17 cellular contexts compared by ENCODE assay signal in the genomic region with DNA sequence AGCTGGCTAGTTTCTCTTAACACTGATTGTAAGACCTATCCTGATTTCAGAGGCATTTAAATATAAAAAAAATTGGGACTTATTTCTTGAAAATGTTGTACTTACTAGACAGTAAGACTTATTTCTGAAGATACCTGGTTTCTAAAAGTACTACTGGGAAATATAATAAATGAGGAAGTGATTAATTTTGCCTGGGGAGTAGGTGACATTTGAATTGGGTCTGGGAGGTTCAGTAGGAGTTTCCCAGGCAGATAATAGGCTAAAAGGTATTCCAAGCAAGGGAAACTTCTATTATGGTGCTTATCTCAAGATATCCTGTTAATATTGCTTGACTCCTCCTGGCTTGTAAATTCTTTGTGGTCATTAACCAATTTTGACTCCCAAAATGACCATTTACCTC. TPM values are rescaled to one million over a fixed set of nuclear protein-coding genes. Genes with fewer than 3 reads are reported as not detected.
DNase-seq lines count a peak whose midpoint lies in the region; ATAC-seq, FAIRE-seq and TF ChIP-seq lines count a peak whose summit lies in the region.
"Had no signal": no experiment of that assay in that cellular context is flagged by ENCODE, and none has a peak within 500 bp of the region (broad histone marks: within the 10 kb centered on the region; RNA-seq: fewer than 3 reads in every experiment).

No MANE protein-coding gene starts in this region.

- no TSS peak for BruUV-seq in K562 (replicated peaks; lab: Mats Ljungman, UMichigan)

- no peak for TF ChIP-seq RAD21 in K562 (CRISPR knock-in tag; conservative IDR thresholded peaks at IDR 0.05 in 1 of 2, IDR thresholded peaks at IDR 0.05 in 1 of 2)

- no peak overlapping the region for H3K4me3 ChIP-seq in BLaER1 treated with 17β-estradiol and CSF1 and Interleukin-3, amounts not matched to agents 10 nM and 100 nM
- H3K4me3 ChIP-seq in Karpas-422 (ENCODE audit: low read length) (no peak overlapping the region), K562 (no peak overlapping the region)
- H3K4me3 ChIP-seq in effector memory CD4-positive, alpha-beta T cell (ENCODE audit: insufficient read depth, low read depth, low read length, poor library complexity, severe bottlenecking) = no peak overlapping the region
- H3K4me3 ChIP-seq: GM23338 had no signal

- no peaks in the 10 kb centered on the region for H4K20me1 ChIP-seq in BLaER1 treated with 17β-estradiol and CSF1 and Interleukin-3, amounts not matched to agents 10 nM and 100 nM
- H4K20me1 ChIP-seq in Karpas-422 (ENCODE audit: insufficient read depth, low read depth, low read length) = no peaks in the 10 kb centered on the region
- H4K20me1 ChIP-seq in K562 (replicated peaks; ENCODE audit: control insufficient read depth, insufficient read depth, low read length) = no peaks in the 10 kb centered on the region

- peak overlapping the region in 6 of 11 experiments; percentile 50 to 69 (median 66); a peak in 6 of 22 replicates for H3K4me2 ChIP-seq in BLaER1 treated with 17β-estradiol and CSF1 and Interleukin-3, amounts not matched to agents 10 nM and 100 nM
- H3K4me2 ChIP-seq in Karpas-422 (ENCODE audit: low read depth, low read length, poor library complexity, severe bottlenecking) (no peak overlapping the region), K562 (ENCODE audit: insufficient read depth, low read length) (no peak overlapping the region)
- H3K4me2 ChIP-seq: GM23338 had no signal

- TF ChIP-seq POLR2A in K562 (conservative IDR thresholded peaks at IDR 0.05) = no peak

- H3K79me2 ChIP-seq in Karpas-422 (ENCODE audit: low read length) (no peaks in the 10 kb centered on the region), K562 (ENCODE audit: control insufficient read depth, insufficient read depth, low read length) (no peaks in the 10 kb centered on the region)

- peaks cover 28 to 42% (median 37%) of the 10 kb centered on the region in 11 experiments for H3K9me3 ChIP-seq in BLaER1 treated with 17β-estradiol and CSF1 and Interleukin-3, amounts not matched to agents 10 nM and 100 nM (replicated peaks in 1 of 11)
- H3K9me3 ChIP-seq in Karpas-422 (ENCODE audit: low read length) (peaks cover 9% of the 10 kb centered on the region), K562 (replicated peaks; ENCODE audit: control insufficient read depth, insufficient read depth, low read depth, low read length) (peaks cover 7% of the 10 kb centered on the region; the same call in 1 of the 2 replicates)
- H3K9me3 ChIP-seq in effector memory CD4-positive, alpha-beta T cell (ENCODE audit: control insufficient read depth, low read length) = peaks cover 5% of the 10 kb centered on the region

- POLR2A ChIA-PET in K562 (lab: Yijun Ruan, JAX) = interaction anchor here (2.7 kb wide), 1 partner anchor 14 kb away, joined by 9 read pairs; no protein-coding TSS in a partner anchor

- TF ChIP-seq EP300 in K562 (IDR thresholded peaks at IDR 0.05; ENCODE audit: low read length) = no peak

- H2AFZ ChIP-seq in Karpas-422 (ENCODE audit: low read length) (no peak overlapping the region), K562 (ENCODE audit: low read depth, low read length) (no peak overlapping the region)
- H2AFZ ChIP-seq: GM23338 had no signal

- H3K4me1 ChIP-seq in BLaER1 treated with 17β-estradiol and CSF1 and Interleukin-3, amounts not matched to agents 10 nM and 100 nM = peaks cover 42 to 47% (median 44%) of the 10 kb centered on the region in 10 experiments
- H3K4me1 ChIP-seq in Karpas-422 (ENCODE audit: low read length) = no peaks in the 10 kb centered on the region
- no peaks in the 10 kb centered on the region for H3K4me1 ChIP-seq in K562 (replicated peaks in 1 of 2; ENCODE audit: control insufficient read depth in 2 of 2, insufficient read depth in 2 of 2, low read length in 2 of 2)
- H3K4me1 ChIP-seq in effector memory CD4-positive, alpha-beta T cell (ENCODE audit: control insufficient read depth, insufficient read depth, low read length, poor library complexity, severe bottlenecking) = peaks cover 21% of the 10 kb centered on the region

- in situ Hi-C loops in K562 (cut with MboI) = no loop called here

- H3K9me2 ChIP-seq in Karpas-422 (replicated peaks; ENCODE audit: insufficient read depth, low read length) = no peaks in the 10 kb centered on the region

- TF ChIP-seq CTCF in K562 (IDR thresholded peaks at IDR 0.05 in 2 of 3, conservative IDR thresholded peaks at IDR 0.05 in 1 of 3; ENCODE audit: insufficient read depth in 2 of 3, low read depth in 1 of 3, low read length in 3 of 3) = no peak

- CTCF ChIA-PET in K562 (lab: Yijun Ruan, JAX; ENCODE audit: low intra/inter-chr PET ratio) = no interaction called here

- H3K27me3 ChIP-seq in BLaER1 treated with 17β-estradiol and CSF1 and Interleukin-3, amounts not matched to agents 10 nM and 100 nM = no peaks in the 10 kb centered on the region
- no peaks in the 10 kb centered on the region for H3K27me3 ChIP-seq in Karpas-422 (ENCODE audit: low read length)
- H3K27me3 ChIP-seq in K562 (ENCODE audit: control insufficient read depth in 2 of 2, insufficient read depth in 2 of 2, low read length in 2 of 2) = no peaks in the 10 kb centered on the region
- H3K27me3 ChIP-seq in effector memory CD4-positive, alpha-beta T cell (replicated peaks; ENCODE audit: control insufficient read depth, insufficient read depth, low read length, poor library complexity, severe bottlenecking) = no peaks in the 10 kb centered on the region

- intact Hi-C loops in K562 (cut with micrococcal nuclease) = no loop called here

- no peaks in the 10 kb centered on the region for H3K9me1 ChIP-seq in K562 (ENCODE audit: control insufficient read depth, insufficient read depth, low read length)

- ATAC-seq in K562 (no peak), GM19395 (IDR thresholded peaks at IDR 0.05; ENCODE audit: unreplicated experiment) (no peak)
- ATAC-seq: GM23338, HCT116 had no signal

- peak overlapping the region in 2 of 11 experiments; percentile 60 to 63; a peak in 3 of 22 replicates for H3K27ac ChIP-seq in BLaER1 treated with 17β-estradiol and CSF1 and Interleukin-3, amounts not matched to agents 10 nM and 100 nM
- H3K27ac ChIP-seq in Karpas-422 (ENCODE audit: low read length) (no peak overlapping the region), K562 (ENCODE audit: extremely low read depth, low read depth, low read length) (no peak overlapping the region)
- H3K27ac ChIP-seq in effector memory CD4-positive, alpha-beta T cell (ENCODE audit: insufficient read depth, low read length, poor library complexity, severe bottlenecking) = no peak overlapping the region

- FAIRE-seq in K562 (lab: Jason Lieb, UNC) = no peak
- FAIRE-seq: GM12892, GM19239 had no signal

- peak; percentile 36 for DNase-seq in Karpas-422
- DNase-seq in K562 (ENCODE audit: extremely low read depth in 1 of 4, low spot score in 3 of 4) = no peak
- no peak for DNase-seq in DMS53 treated with DMSO at 0.1 percent for 48 hours (lab: John Stamatoyannopoulos, UW; ENCODE audit: unreplicated experiment)
- no peak for DNase-seq in effector memory CD4-positive, alpha-beta T cell
- DNase-seq: Calu3; CD4-positive, alpha-beta memory T cell; COR-L47; DMS53; DND-41; GDM1; H9 had no signal

- no peak overlapping the region for H3K9ac ChIP-seq in BLaER1 treated with 17β-estradiol and CSF1 and Interleukin-3, amounts not matched to agents 10 nM and 100 nM
- H3K9ac ChIP-seq in Karpas-422 (ENCODE audit: low read length) = no peak overlapping the region
- H3K9ac ChIP-seq in K562 (ENCODE audit: insufficient read depth in 1 of 2, low read depth in 2 of 2, low read length in 2 of 2) = no peak overlapping the region

- peaks cover 0 to 18% (median 9%) of the 10 kb centered on the region in 11 experiments; a peak in 7 of 22 replicates for H3K36me3 ChIP-seq in BLaER1 treated with 17β-estradiol and CSF1 and Interleukin-3, amounts not matched to agents 10 nM and 100 nM
- no peaks in the 10 kb centered on the region for H3K36me3 ChIP-seq in Karpas-422 (ENCODE audit: insufficient read depth, low read length)
- no peaks in the 10 kb centered on the region for H3K36me3 ChIP-seq in K562 (ENCODE audit: control insufficient read depth, insufficient read depth, low read length)
- no peaks in the 10 kb centered on the region for H3K36me3 ChIP-seq in effector memory CD4-positive, alpha-beta T cell (ENCODE audit: control insufficient read depth, insufficient read depth, low read length)

RNA-seq across cellular contexts. Expression of gene IQGAP1, which starts 6.5 kb away (rescaled TPM):
- 122 and 145 TPM in 2 replicates for total RNA-seq in Karpas-422 (2014; rRNA removed; shearing (Covaris generic); ENCODE audit: low replicate concordance)
- total RNA-seq in K562 (2011; cell fraction: chromatin; rRNA removed; ENCODE audit: low replicate concordance) = 115 and 218 TPM in 2 replicates
- 41.1 and 55.2 TPM in 2 replicates for total RNA-seq in K562 (2011; cell fraction: nucleolus; rRNA removed)
- total RNA-seq in K562 (2011; cell fraction: nucleoplasm; rRNA removed) = 77.8 and 117 TPM in 2 replicates
- total RNA-seq in K562 (2014; rRNA removed) (67.1 and 76.0 TPM in 2 replicates), K562 (2014; rRNA removed; fragmentation: Illumina TruSeq; extraction: Trizol) (81.0 and 96.7 TPM in 2 replicates), K562 (2015; rRNA removed; fragmentation: Illumina TruSeq; extraction: Trizol) (143 and 150 TPM in 2 replicates), K562 (2021) (59.6 and 63.9 TPM in 2 replicates)
- polyA plus RNA-seq in K562 (2011; rRNA removed) (71.8 and 77.7 TPM in 2 replicates), K562 (2014; fragmentation: Illumina TruSeq; extraction: Trizol) (116 and 125 TPM in 2 replicates), K562 (2014; fragmentation: Nextera tagmentation; extraction: Ambion mirVana) (10 to 100 TPM; 37.6 to 38.7 TPM), K562 (2014; rRNA removed) (68.7 and 79.2 TPM in 2 replicates)
- polyA plus RNA-seq in K562 (2011; cell fraction: cytosol; rRNA removed) = 29.0 and 29.2 TPM in 2 replicates
- 69.9 and 288 TPM in 2 replicates for polyA plus RNA-seq in K562 (2011; cell fraction: nucleus; rRNA removed)
- 56.8 and 73.8 TPM in 2 replicates for polyA plus RNA-seq in K562 (2012)
- polyA minus RNA-seq in K562 (2011; rRNA and poly(A)+ RNA removed) = 235 and 252 TPM in 2 replicates
- 46.9 and 64.3 TPM in 2 replicates for polyA minus RNA-seq in K562 (2011; cell fraction: cytosol; rRNA and poly(A)+ RNA removed)
- polyA minus RNA-seq in K562 (2011; cell fraction: nucleus; rRNA and poly(A)+ RNA removed) = 69.3 and 393 TPM in 2 replicates

RNA-seq across cellular contexts. Expression of gene ZNF774, which starts 29.4 kb away (rescaled TPM):
- total RNA-seq in Karpas-422 (2014; rRNA removed; shearing (Covaris generic); ENCODE audit: low replicate concordance) = 0.34 and 0.79 TPM in 2 replicates
- 9.0 and 9.3 TPM in 2 replicates for total RNA-seq in K562 (2011; cell fraction: chromatin; rRNA removed; ENCODE audit: low replicate concordance)
- total RNA-seq in K562 (2011; cell fraction: nucleolus; rRNA removed) = 4.6 and 5.3 TPM in 2 replicates
- 5.6 and 9.1 TPM in 2 replicates for total RNA-seq in K562 (2011; cell fraction: nucleoplasm; rRNA removed)
- total RNA-seq in K562 (2014; rRNA removed) (1.00 and 1.6 TPM in 2 replicates), K562 (2014; rRNA removed; fragmentation: Illumina TruSeq; extraction: Trizol) (0.95 and 1.9 TPM in 2 replicates), K562 (2015; rRNA removed; fragmentation: Illumina TruSeq; extraction: Trizol) (1.2 TPM in 2 replicates), K562 (2021) (1.2 and 3.0 TPM in 2 replicates)
- polyA plus RNA-seq in K562 (2011; rRNA removed) (1.5 and 1.6 TPM in 2 replicates), K562 (2014; fragmentation: Illumina TruSeq; extraction: Trizol) (1.7 and 3.9 TPM in 2 replicates), K562 (2014; fragmentation: Nextera tagmentation; extraction: Ambion mirVana) (under 1 TPM; 0.32 to 0.34 TPM), K562 (2014; rRNA removed) (1.7 and 2.0 TPM in 2 replicates)
- polyA plus RNA-seq in K562 (2011; cell fraction: cytosol; rRNA removed) = 0.97 and 1.7 TPM in 2 replicates
- polyA plus RNA-seq in K562 (2011; cell fraction: nucleus; rRNA removed) = 3.0 and 3.2 TPM in 2 replicates
- 1.1 and 1.3 TPM in 2 replicates for polyA plus RNA-seq in K562 (2012)
- polyA minus RNA-seq in K562 (2011; rRNA and poly(A)+ RNA removed) = 2.9 and 3.1 TPM in 2 replicates
- 0.38 and 5.4 TPM in 2 replicates for polyA minus RNA-seq in K562 (2011; cell fraction: cytosol; rRNA and poly(A)+ RNA removed)
- polyA minus RNA-seq in K562 (2011; cell fraction: nucleus; rRNA and poly(A)+ RNA removed) = 2.4 and 3.6 TPM in 2 replicates
- polyA plus RNA-seq: CD4-positive, alpha-beta memory T cell had no signal

Comparison
In these comparisons a context has a peak if more than half of its experiments do, and no peak if none do; other contexts are left out.
1. H3K4me2 ChIP-seq: peak in BLaER1 treated with 17β-estradiol and CSF1 and Interleukin-3, amounts not matched to agents 10 nM and 100 nM (6 of 11); none in Karpas-422 (single experiment) and K562 (single experiment).